1 cellular context compared by ENCODE assay signal in the genomic region with DNA sequence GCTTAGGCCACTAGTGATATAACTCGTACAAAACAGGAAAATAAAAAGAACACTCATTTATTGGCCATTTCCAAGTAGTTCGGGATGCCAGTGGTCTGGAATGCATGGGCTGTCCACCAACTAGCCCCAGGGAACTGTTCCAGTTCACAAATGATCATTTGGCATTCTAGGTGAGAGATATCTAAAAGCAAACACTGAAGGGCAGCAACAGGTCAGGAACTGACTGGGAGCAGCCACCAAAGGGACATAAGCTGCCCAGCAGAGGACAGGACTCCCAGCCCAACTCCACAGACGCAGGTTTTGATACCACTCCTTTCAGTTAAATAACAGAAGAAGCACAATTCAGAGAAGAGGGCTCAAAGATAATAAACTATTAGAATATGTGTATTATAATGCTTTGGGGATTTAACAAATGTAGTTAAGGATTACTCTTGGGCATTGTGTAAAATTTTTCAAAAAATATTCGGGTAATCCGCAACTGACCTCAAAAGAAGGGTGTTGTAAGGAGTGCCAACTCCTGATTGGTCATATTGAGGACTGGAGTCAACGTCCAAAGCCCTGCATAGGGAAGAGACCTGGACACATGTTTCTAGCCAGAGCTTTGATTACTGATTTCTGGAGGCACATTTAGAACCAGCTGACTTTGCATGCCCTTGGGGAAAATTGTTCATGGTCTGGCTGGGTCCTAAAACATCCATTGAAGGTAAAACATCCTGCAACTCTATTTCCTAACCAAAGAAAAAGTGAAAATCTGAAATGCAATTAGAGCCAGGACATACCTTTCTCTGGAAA.
TF ChIP-seq lines count a peak whose summit lies in the region.

No MANE protein-coding gene starts in this region.

TF ChIP-seq in liver, 16 proteins besides CTCF, POLR2A, EP300 and RAD21 (continued from another document):
- TF ChIP-seq YY1 (IDR thresholded peaks at IDR 0.05): peak; percentile 41
- TF ChIP-seq JUND (IDR thresholded peaks at IDR 0.05): peak; percentile 5 to 32
- peak; percentile 12 for TF ChIP-seq FOXA2 (IDR thresholded peaks at IDR 0.05)
- TF ChIP-seq HNF4A (conservative IDR thresholded peaks at IDR 0.05): peak; percentile 63 to 81
- peak; percentile 76 to 91 for TF ChIP-seq RXRA (IDR thresholded peaks at IDR 0.05)
- TF ChIP-seq FOXA1 (IDR thresholded peaks at IDR 0.05): no peak
- peak; percentile 96 for TF ChIP-seq SP1 (IDR thresholded peaks at IDR 0.05)
- TF ChIP-seq, protein P1, sequence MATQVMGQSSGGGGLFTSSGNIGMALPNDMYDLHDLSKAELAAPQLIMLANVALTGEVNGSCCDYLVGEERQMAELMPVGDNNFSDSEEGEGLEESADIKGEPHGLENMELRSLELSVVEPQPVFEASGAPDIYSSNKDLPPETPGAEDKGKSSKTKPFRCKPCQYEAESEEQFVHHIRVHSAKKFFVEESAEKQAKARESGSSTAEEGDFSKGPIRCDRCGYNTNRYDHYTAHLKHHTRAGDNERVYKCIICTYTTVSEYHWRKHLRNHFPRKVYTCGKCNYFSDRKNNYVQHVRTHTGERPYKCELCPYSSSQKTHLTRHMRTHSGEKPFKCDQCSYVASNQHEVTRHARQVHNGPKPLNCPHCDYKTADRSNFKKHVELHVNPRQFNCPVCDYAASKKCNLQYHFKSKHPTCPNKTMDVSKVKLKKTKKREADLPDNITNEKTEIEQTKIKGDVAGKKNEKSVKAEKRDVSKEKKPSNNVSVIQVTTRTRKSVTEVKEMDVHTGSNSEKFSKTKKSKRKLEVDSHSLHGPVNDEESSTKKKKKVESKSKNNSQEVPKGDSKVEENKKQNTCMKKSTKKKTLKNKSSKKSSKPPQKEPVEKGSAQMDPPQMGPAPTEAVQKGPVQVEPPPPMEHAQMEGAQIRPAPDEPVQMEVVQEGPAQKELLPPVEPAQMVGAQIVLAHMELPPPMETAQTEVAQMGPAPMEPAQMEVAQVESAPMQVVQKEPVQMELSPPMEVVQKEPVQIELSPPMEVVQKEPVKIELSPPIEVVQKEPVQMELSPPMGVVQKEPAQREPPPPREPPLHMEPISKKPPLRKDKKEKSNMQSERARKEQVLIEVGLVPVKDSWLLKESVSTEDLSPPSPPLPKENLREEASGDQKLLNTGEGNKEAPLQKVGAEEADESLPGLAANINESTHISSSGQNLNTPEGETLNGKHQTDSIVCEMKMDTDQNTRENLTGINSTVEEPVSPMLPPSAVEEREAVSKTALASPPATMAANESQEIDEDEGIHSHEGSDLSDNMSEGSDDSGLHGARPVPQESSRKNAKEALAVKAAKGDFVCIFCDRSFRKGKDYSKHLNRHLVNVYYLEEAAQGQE (IDR thresholded peaks at IDR 0.05): no peak
- TF ChIP-seq, protein P2, sequence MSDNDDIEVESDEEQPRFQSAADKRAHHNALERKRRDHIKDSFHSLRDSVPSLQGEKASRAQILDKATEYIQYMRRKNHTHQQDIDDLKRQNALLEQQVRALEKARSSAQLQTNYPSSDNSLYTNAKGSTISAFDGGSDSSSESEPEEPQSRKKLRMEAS (IDR thresholded peaks at IDR 0.05): peak; percentile 40
- peak; percentile 21 for TF ChIP-seq HNF4G (IDR thresholded peaks at IDR 0.05)
- TF ChIP-seq, protein P3, sequence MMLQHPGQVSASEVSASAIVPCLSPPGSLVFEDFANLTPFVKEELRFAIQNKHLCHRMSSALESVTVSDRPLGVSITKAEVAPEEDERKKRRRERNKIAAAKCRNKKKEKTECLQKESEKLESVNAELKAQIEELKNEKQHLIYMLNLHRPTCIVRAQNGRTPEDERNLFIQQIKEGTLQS (IDR thresholded peaks at IDR 0.05): no peak
- TF ChIP-seq GABPA (IDR thresholded peaks at IDR 0.05 in 1 of 2, conservative IDR thresholded peaks at IDR 0.05 in 1 of 2): no peak
